In the genomic region with DNA sequence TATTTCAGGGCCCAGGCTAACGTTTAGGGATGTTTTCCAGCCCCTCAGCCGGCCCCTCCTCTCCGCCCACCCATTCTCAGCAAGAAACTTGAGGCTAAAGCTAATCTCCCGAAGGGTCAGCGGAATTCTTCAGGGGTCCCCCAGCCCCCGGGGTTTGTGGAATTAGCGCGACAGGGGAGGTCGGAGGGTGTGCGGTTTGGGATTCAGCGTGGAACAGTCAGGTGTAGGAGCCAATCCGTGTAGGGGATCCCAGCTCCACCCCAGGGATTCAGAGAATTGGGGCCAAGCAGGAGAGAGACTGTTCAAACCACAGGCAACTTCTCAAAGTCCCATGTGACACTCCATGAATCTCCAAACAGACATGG, we compare ENCODE assay signal across 8 cellular contexts. TPM values are rescaled to one million over a fixed set of nuclear protein-coding genes. Genes with fewer than 3 reads are reported as not detected.
DNase-seq lines count a peak whose midpoint lies in the region; ATAC-seq and TF ChIP-seq lines count a peak whose summit lies in the region.

No MANE protein-coding gene starts in this region.

- in situ Hi-C loops in KBM-7 (cut with MboI; ENCODE audit: low pct_unique_long_range_greater_than_20kb, low sequenced_read_pairs), result no loop called here

- ATAC-seq in GM18498 (IDR thresholded peaks at IDR 0.05; ENCODE audit: unreplicated experiment), result no peak
- no peak for ATAC-seq in naive thymus-derived CD4-positive, alpha-beta T cell

- POLR2A ChIA-PET in HEK293T (lab: Yijun Ruan, JAX) (interaction anchor here (0.8 to 1.3 kb wide), 3 partner anchors 20 to 278 kb away, joined by 3 to 4 read pairs (median 3); no protein-coding TSS in a partner anchor), RWPE1 (lab: Yijun Ruan, JAX; ENCODE audit: low non-redundant PET) (no interaction called here)
- POLR2A ChIA-PET in naive thymus-derived CD4-positive, alpha-beta T cell (lab: Charles Lee), result no interaction called here

- intact Hi-C loops in naive thymus-derived CD4-positive, alpha-beta T cell (cut with micrococcal nuclease), result no loop called here

- peak overlapping the region; percentile 87 for H3K27ac ChIP-seq in RWPE1
- H3K27ac ChIP-seq in naive thymus-derived CD4-positive, alpha-beta T cell (ENCODE audit: low read depth, low read length), result no peak overlapping the region

- H3K4me3 ChIP-seq in fibroblast of villous mesenchyme (ENCODE audit: low read depth, low read length), result peak overlapping the region; percentile 62
- H3K4me3 ChIP-seq in skeletal muscle cell (ENCODE audit: low read depth, low read length), result peak overlapping the region; percentile 72
- no peak overlapping the region for H3K4me3 ChIP-seq in naive thymus-derived CD4-positive, alpha-beta T cell (ENCODE audit: low read length)

- peaks cover 7 to 12% (median 8%) of the 10 kb centered on the region in 7 donors for H3K4me1 Mint-ChIP-seq in naive thymus-derived CD4-positive, alpha-beta T cell

- DNase-seq in HEK293T (ENCODE audit: extremely low spot score) (peak; percentile 20), RWPE1 (ENCODE audit: low spot score) (no peak), fibroblast of villous mesenchyme (ENCODE audit: low read depth) (no peak), skeletal muscle cell (ENCODE audit: low read depth) (no peak), KBM-7 (no peak), occipital lobe (lab: John Stamatoyannopoulos, UW) (no peak)
- no peak for DNase-seq in naive thymus-derived CD4-positive, alpha-beta T cell

- no peaks in the 10 kb centered on the region for H3K36me3 ChIP-seq in naive thymus-derived CD4-positive, alpha-beta T cell (ENCODE audit: control insufficient read depth in 2 of 3, insufficient read depth in 3 of 3, low read length in 3 of 3)

- peaks cover 5% of the 10 kb centered on the region in 2 donors for H3K27me3 ChIP-seq in naive thymus-derived CD4-positive, alpha-beta T cell (ENCODE audit: control insufficient read depth in 2 of 2, insufficient read depth in 2 of 2, low read length in 2 of 2)

- CTCF ChIA-PET in HEK293T (lab: Yijun Ruan, JAX), result no interaction called here
- CTCF ChIA-PET in RWPE1 (lab: Yijun Ruan, JAX), result interaction anchor here (0.6 kb wide), 1 partner anchor 225 kb away, joined by 3 read pairs; no protein-coding TSS in a partner anchor
- CTCF ChIA-PET in naive thymus-derived CD4-positive, alpha-beta T cell (lab: Charles Lee), result no interaction called here

- H3K9me3 ChIP-seq in naive thymus-derived CD4-positive, alpha-beta T cell (ENCODE audit: control insufficient read depth in 2 of 3, low read length in 3 of 3), result no peaks in the 10 kb centered on the region

- TF ChIP-seq CTCF in RWPE1 (conservative IDR thresholded peaks at IDR 0.05; ENCODE audit: low read depth) (no peak), fibroblast of villous mesenchyme (IDR thresholded peaks at IDR 0.05; ENCODE audit: insufficient read depth, low read depth, low read length) (no peak)

- H3K27me3 Mint-ChIP-seq in naive thymus-derived CD4-positive, alpha-beta T cell, result peaks cover 30 to 58% (median 41%) of the 10 kb centered on the region in 5 donors

- H3K36me3 Mint-ChIP-seq in naive thymus-derived CD4-positive, alpha-beta T cell, result no peaks in the 10 kb centered on the region

- no peaks in the 10 kb centered on the region for H3K4me1 ChIP-seq in naive thymus-derived CD4-positive, alpha-beta T cell (ENCODE audit: control insufficient read depth in 2 of 2, insufficient read depth in 2 of 2, low read length in 2 of 2)

- peak overlapping the region in 3 of 10 donors; percentile 9 to 46 (median 39) for H3K4me3 Mint-ChIP-seq in naive thymus-derived CD4-positive, alpha-beta T cell

- no peak overlapping the region for H3K27ac Mint-ChIP-seq in naive thymus-derived CD4-positive, alpha-beta T cell

- H3K9me3 Mint-ChIP-seq in naive thymus-derived CD4-positive, alpha-beta T cell, result peaks cover 0 to 7% (median 0%) of the 10 kb centered on the region in 11 donors

TF ChIP-seq in HEK293T, 16 proteins besides CTCF, POLR2A, EP300 and RAD21:
- no peak for TF ChIP-seq ZNF384 (IDR thresholded peaks at IDR 0.05)
- TF ChIP-seq SP1 (IDR thresholded peaks at IDR 0.05), result no peak
- TF ChIP-seq BHLHE40 (IDR thresholded peaks at IDR 0.05; ENCODE audit: borderline replicate concordance), result no peak
- TF ChIP-seq FOXK2 (IDR thresholded peaks at IDR 0.05), result no peak
- no peak for TF ChIP-seq FOXM1 (IDR thresholded peaks at IDR 0.05; ENCODE audit: borderline replicate concordance)
- no peak for TF ChIP-seq HDGF (IDR thresholded peaks at IDR 0.05; ENCODE audit: borderline replicate concordance)
- TF ChIP-seq FOXA1 (IDR thresholded peaks at IDR 0.05), result no peak
- no peak for TF ChIP-seq NFRKB (IDR thresholded peaks at IDR 0.05)
- TF ChIP-seq ARNT (IDR thresholded peaks at IDR 0.05), result no peak
- no peak for TF ChIP-seq LEF1 (IDR thresholded peaks at IDR 0.05; ENCODE audit: borderline replicate concordance)
- no peak for TF ChIP-seq PKNOX1 (IDR thresholded peaks at IDR 0.05)
- no peak for TF ChIP-seq SUZ12 (IDR thresholded peaks at IDR 0.05)
- no peak for TF ChIP-seq ELF4 (IDR thresholded peaks at IDR 0.05)
- no peak for TF ChIP-seq CTBP1 (IDR thresholded peaks at IDR 0.05; ENCODE audit: borderline replicate concordance)
- TF ChIP-seq L3MBTL2 (conservative IDR thresholded peaks at IDR 0.05), result no peak
- no peak for TF ChIP-seq TARDBP (IDR thresholded peaks at IDR 0.05)
TF ChIP-seq in HEK293T: peak in this region for 0.

RNA-seq across cellular contexts. Expression of gene PTX3, which starts 1.7 kb away (rescaled TPM):
- total RNA-seq in fibroblast of villous mesenchyme (22.5 and 47.0 TPM in 2 replicates), occipital lobe (10.9 TPM)
- total RNA-seq in naive thymus-derived CD4-positive, alpha-beta T cell, result 1 to 10 TPM in 2 of 5 experiments, under 1 TPM in 3; 0.15 to 8.7 (median 0.57) TPM
- polyA plus RNA-seq in naive thymus-derived CD4-positive, alpha-beta T cell, result under 1 TPM in 1 of 2 donors, not detected in 1; 0.21 TPM
